ENCODE assay signal across 1 cellular context in the genomic region with DNA sequence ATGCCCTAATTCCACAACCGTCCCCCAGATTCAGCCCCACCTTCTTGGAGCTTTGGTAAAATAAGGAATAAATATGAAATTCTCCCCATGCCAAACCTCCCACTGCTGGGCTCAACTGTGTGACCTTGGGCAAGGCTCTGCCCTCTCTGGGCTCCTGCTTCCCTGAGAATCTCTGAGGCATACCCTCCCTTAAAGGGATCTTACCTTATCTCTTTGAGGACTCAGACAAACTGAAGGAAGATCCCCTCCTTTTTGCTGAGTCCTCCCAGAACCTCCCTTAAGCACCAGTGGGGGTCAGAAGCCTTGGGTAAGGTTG.
TF ChIP-seq lines count a peak whose summit lies in the region.

No MANE protein-coding gene starts in this region.

TF ChIP-seq in K562, 482 proteins besides CTCF, POLR2A, EP300 and RAD21:
- no peak for TF ChIP-seq MTF1 (CRISPR knock-in tag; IDR thresholded peaks at IDR 0.05; ENCODE audit: borderline replicate concordance)
- peak; percentile 58 for TF ChIP-seq ZFP36 (IDR thresholded peaks at IDR 0.05; ENCODE audit: low read depth, low read length, partially characterized antibody)
TF ChIP-seq in K562: peak in this region for 1.
